Comparison of ENCODE assay signal across 8 cellular contexts in genomic region chr6:131807321-131807643, GRCh38. TPM values are rescaled to one million over a fixed set of nuclear protein-coding genes. Genes with fewer than 3 reads are reported as not detected.
DNase-seq lines count a peak whose midpoint lies in the region; ATAC-seq and TF ChIP-seq lines count a peak whose summit lies in the region.

No MANE protein-coding gene starts in this region.

- ATAC-seq in activated naive CD8-positive, alpha-beta T cell treated with anti-CD3 and anti-CD28 coated beads, Interleukin-2, amount 50 U/mL, for 24 hours: no peak
- ATAC-seq in left lung: no peak
- ATAC-seq in thoracic aorta (ENCODE audit: insufficient number of reproducible peaks, low FRiP score, low read depth): no peak
- ATAC-seq in GM18867 (IDR thresholded peaks at IDR 0.05; ENCODE audit: unreplicated experiment): no peak

- H3K4me3 Mint-ChIP-seq in activated CD4-positive, alpha-beta T cell treated with anti-CD3 and anti-CD28 coated beads, Interleukin-2, amount 10 ng/mL, durations not matched to agents 7 days and 5 days: peak overlapping the region; percentile 77
- peak overlapping the region; percentile 81 for H3K4me3 Mint-ChIP-seq in activated naive CD8-positive, alpha-beta T cell treated with anti-CD3 and anti-CD28 coated beads, Interleukin-2, amount 50 U/mL, for 24 hours

- H3K27ac ChIP-seq in left lung (no peak overlapping the region), thoracic aorta (peak overlapping the region; percentile 69 to 79)

- H3K9me3 Mint-ChIP-seq in activated CD4-positive, alpha-beta T cell treated with anti-CD3 and anti-CD28 coated beads, Interleukin-2, amount 10 ng/mL, durations not matched to agents 7 days and 5 days: no peaks in the 10 kb centered on the region
- no peaks in the 10 kb centered on the region for H3K9me3 Mint-ChIP-seq in activated naive CD8-positive, alpha-beta T cell treated with anti-CD3 and anti-CD28 coated beads, Interleukin-2, amount 50 U/mL, for 24 hours

- peaks cover 6 to 51% of the 10 kb centered on the region in 2 donors for H3K27me3 ChIP-seq in left lung
- H3K27me3 ChIP-seq in thoracic aorta (replicated peaks; ENCODE audit: insufficient read depth): no peaks in the 10 kb centered on the region

- peak overlapping the region; percentile 55 for H3K27ac Mint-ChIP-seq in activated CD4-positive, alpha-beta T cell treated with anti-CD3 and anti-CD28 coated beads, Interleukin-2, amount 10 ng/mL, durations not matched to agents 7 days and 5 days
- peak overlapping the region; percentile 57 for H3K27ac Mint-ChIP-seq in activated naive CD8-positive, alpha-beta T cell treated with anti-CD3 and anti-CD28 coated beads, Interleukin-2, amount 50 U/mL, for 24 hours

- H3K36me3 Mint-ChIP-seq in activated CD4-positive, alpha-beta T cell treated with anti-CD3 and anti-CD28 coated beads, Interleukin-2, amount 10 ng/mL, durations not matched to agents 7 days and 5 days (ENCODE audit: low read depth): no peaks in the 10 kb centered on the region
- H3K36me3 Mint-ChIP-seq in activated naive CD8-positive, alpha-beta T cell treated with anti-CD3 and anti-CD28 coated beads, Interleukin-2, amount 50 U/mL, for 24 hours (ENCODE audit: low read depth): no peaks in the 10 kb centered on the region

- no peak for TF ChIP-seq CTCF in left lung (IDR thresholded peaks at IDR 0.05)
- TF ChIP-seq CTCF in thoracic aorta (IDR thresholded peaks at IDR 0.05): no peak

- H3K36me3 ChIP-seq in left lung (no peaks in the 10 kb centered on the region), thoracic aorta (no peaks in the 10 kb centered on the region)

- H3K4me3 ChIP-seq in left lung: peak overlapping the region; percentile 28 to 52
- peak overlapping the region; percentile 86 for H3K4me3 ChIP-seq in thoracic aorta

- H3K27me3 Mint-ChIP-seq in activated CD4-positive, alpha-beta T cell treated with anti-CD3 and anti-CD28 coated beads, Interleukin-2, amount 10 ng/mL, durations not matched to agents 7 days and 5 days: peaks cover 62% of the 10 kb centered on the region
- peaks cover 45% of the 10 kb centered on the region for H3K27me3 Mint-ChIP-seq in activated naive CD8-positive, alpha-beta T cell treated with anti-CD3 and anti-CD28 coated beads, Interleukin-2, amount 50 U/mL, for 24 hours

- no peak for DNase-seq in activated CD4-positive, alpha-beta T cell treated with anti-CD3 and anti-CD28 coated beads, Interleukin-2, amount 10 ng/mL, durations not matched to agents 7 days and 5 days
- no peak for DNase-seq in activated CD4-positive, alpha-beta T cell treated with anti-CD3 and anti-CD28 coated beads, Interleukin-2, amount 50 U/mL, for 4 hours
- DNase-seq in activated naive CD8-positive, alpha-beta T cell treated with anti-CD3 and anti-CD28 coated beads, Interleukin-2, amount 50 U/mL, for 24 hours: no peak
- no peak for DNase-seq in left lung
- no peak for DNase-seq in thoracic aorta (ENCODE audit: low spot score)
- no peak for DNase-seq in NCI-H82 (lab: John Stamatoyannopoulos, UW)
- no peak for DNase-seq in OCI-M2 (lab: John Stamatoyannopoulos, UW; ENCODE audit: unreplicated experiment)

- no peaks in the 10 kb centered on the region for H3K9me3 ChIP-seq in left lung
- H3K9me3 ChIP-seq in thoracic aorta: no peaks in the 10 kb centered on the region

- POLR2A ChIA-PET in activated CD4-positive, alpha-beta T cell treated with anti-CD3 and anti-CD28 coated beads, Interleukin-2, amount 10 ng/mL, durations not matched to agents 7 days and 5 days (lab: Charles Lee): no interaction called here

- H3K4me1 ChIP-seq in left lung (peaks cover 6 to 10% of the 10 kb centered on the region in 2 donors), thoracic aorta (ENCODE audit: control insufficient read depth in 1 of 2, low read depth in 2 of 2) (peaks cover 14 to 57% of the 10 kb centered on the region in 2 donors)

- H3K4me1 Mint-ChIP-seq in activated CD4-positive, alpha-beta T cell treated with anti-CD3 and anti-CD28 coated beads, Interleukin-2, amount 10 ng/mL, durations not matched to agents 7 days and 5 days: peaks cover 21% of the 10 kb centered on the region
- H3K4me1 Mint-ChIP-seq in activated naive CD8-positive, alpha-beta T cell treated with anti-CD3 and anti-CD28 coated beads, Interleukin-2, amount 50 U/mL, for 24 hours: peaks cover 33% of the 10 kb centered on the region

- intact Hi-C loops in left lung (cut with DNase I): no loop called here

- CTCF ChIA-PET in activated CD4-positive, alpha-beta T cell treated with anti-CD3 and anti-CD28 coated beads, Interleukin-2, amount 10 ng/mL, durations not matched to agents 7 days and 5 days (lab: Charles Lee): no interaction called here

RNA-seq across cellular contexts. Expression of gene ENPP1, which starts 0.5 kb away (rescaled TPM):
- under 1 TPM; 0.10 to 0.12 TPM for total RNA-seq in activated CD4-positive, alpha-beta T cell treated with anti-CD3 and anti-CD28 coated beads, Interleukin-2, amount 10 ng/mL, durations not matched to agents 7 days and 5 days
- 1 to 10 TPM; 2.0 TPM for total RNA-seq in left lung
- total RNA-seq in thoracic aorta: 10 to 100 TPM; 27.8 to 40.5 TPM

Comparison
In these comparisons a context has a peak if more than half of its experiments do, and no peak if none do; other contexts are left out.
1. H3K27ac ChIP-seq: peak in thoracic aorta (2 of 2); none in left lung (0 of 2).
2. RNA of gene ENPP1, which starts 0.5 kb away (total RNA-seq): 27.8 to 40.5 TPM in thoracic aorta; 2.0 TPM in left lung and 0.10 to 0.12 TPM in activated CD4-positive, alpha-beta T cell treated with anti-CD3 and anti-CD28 coated beads, Interleukin-2, amount 10 ng/mL, durations not matched to agents 7 days and 5 days; every median in the first group is over 4 times any median in the second.